Comparison of ENCODE assay signal across 9 cellular contexts in the genomic region with DNA sequence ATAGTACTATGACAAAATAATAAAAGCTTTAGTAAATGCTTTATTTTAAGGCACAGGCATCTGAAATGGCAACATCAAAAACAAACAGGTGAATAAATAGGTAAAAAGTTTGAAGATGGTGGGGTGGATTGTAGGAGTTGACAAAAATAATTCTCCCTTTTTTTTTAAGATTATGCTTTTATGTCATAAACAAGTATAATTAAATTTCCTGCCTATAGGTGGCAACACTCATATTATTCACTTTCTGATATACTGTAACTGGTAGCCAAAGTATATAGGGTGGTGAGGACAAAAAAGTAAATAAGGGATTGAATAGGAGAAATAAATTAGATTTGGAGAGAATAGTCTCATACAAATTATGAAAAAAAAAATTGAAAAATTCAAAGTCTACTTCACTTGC.
DNase-seq lines count a peak whose midpoint lies in the region; ATAC-seq and TF ChIP-seq lines count a peak whose summit lies in the region.
"Had no signal": no experiment of that assay in that cellular context is flagged by ENCODE, and none has a peak within 500 bp of the region (broad histone marks: within the 10 kb centered on the region; RNA-seq: fewer than 3 reads in every experiment).

No MANE protein-coding gene starts in this region.

- H3K4me1 Mint-ChIP-seq in activated CD8-positive, alpha-beta memory T cell treated with anti-CD3 and anti-CD28 coated beads, Interleukin-2, amount 10 ng/mL, durations not matched to agents 7 days and 5 days: no peaks in the 10 kb centered on the region

- peaks cover 41% of the 10 kb centered on the region; the same call in 1 of the 2 replicates for H3K79me2 ChIP-seq in OCI-LY7 (ENCODE audit: insufficient read depth, low read depth, low read length)

- H3K27me3 ChIP-seq in GM06990 (replicated peaks; ENCODE audit: control insufficient read depth, insufficient read depth, low read length) (no peaks in the 10 kb centered on the region), prostate gland (replicated peaks; ENCODE audit: insufficient read depth) (no peaks in the 10 kb centered on the region)

- no peak overlapping the region for H3K4me3 ChIP-seq in AG09309 (ENCODE audit: control insufficient read depth, low read depth, low read length)
- H3K4me3 ChIP-seq in GM06990 (replicated peaks; ENCODE audit: low read depth, low read length): no peak overlapping the region
- H3K4me3 ChIP-seq in OCI-LY7 (ENCODE audit: low read depth, low read length, poor library complexity, severe bottlenecking): no peak overlapping the region
- H3K4me3 ChIP-seq in fibroblast of pulmonary artery (replicated peaks; ENCODE audit: low read depth, low read length): no peak overlapping the region
- H3K4me3 ChIP-seq in prostate gland: no peak overlapping the region

- no peak overlapping the region for H3K4me3 Mint-ChIP-seq in activated CD8-positive, alpha-beta memory T cell treated with anti-CD3 and anti-CD28 coated beads, Interleukin-2, amount 10 ng/mL, durations not matched to agents 7 days and 5 days

- H3K9me3 ChIP-seq in OCI-LY7 (ENCODE audit: low read length) (no peaks in the 10 kb centered on the region), prostate gland (no peaks in the 10 kb centered on the region)

- no peak for ATAC-seq in activated CD8-positive, alpha-beta memory T cell treated with anti-CD3 and anti-CD28 coated beads, Interleukin-2, amount 10 ng/mL, durations not matched to agents 7 days and 5 days
- no peak for ATAC-seq in HG03342 (IDR thresholded peaks at IDR 0.05; ENCODE audit: unreplicated experiment)

- no peaks in the 10 kb centered on the region for H3K27me3 Mint-ChIP-seq in activated CD8-positive, alpha-beta memory T cell treated with anti-CD3 and anti-CD28 coated beads, Interleukin-2, amount 10 ng/mL, durations not matched to agents 7 days and 5 days

- H3K9me3 Mint-ChIP-seq in activated CD8-positive, alpha-beta memory T cell treated with anti-CD3 and anti-CD28 coated beads, Interleukin-2, amount 10 ng/mL, durations not matched to agents 7 days and 5 days (ENCODE audit: low read depth): no peaks in the 10 kb centered on the region

- no peaks in the 10 kb centered on the region for H3K9me2 ChIP-seq in OCI-LY7 (ENCODE audit: insufficient read depth, low read length)

- POLR2A ChIA-PET in OCI-LY7 (lab: Charles Lee): no interaction called here

- H3K36me3 ChIP-seq in GM06990 (ENCODE audit: control insufficient read depth, insufficient read depth, low read length): no peaks in the 10 kb centered on the region
- H3K36me3 ChIP-seq in OCI-LY7 (ENCODE audit: insufficient read depth, low read length): peaks cover 23% of the 10 kb centered on the region
- H3K36me3 ChIP-seq in prostate gland: no peaks in the 10 kb centered on the region

- CTCF ChIA-PET in OCI-LY7 (lab: Charles Lee; ENCODE audit: unreplicated experiment): no interaction called here
- CTCF ChIA-PET in activated CD8-positive, alpha-beta memory T cell treated with anti-CD3 and anti-CD28 coated beads, Interleukin-2, amount 10 ng/mL, durations not matched to agents 7 days and 5 days (lab: Charles Lee): no interaction called here

- intact Hi-C loops in OCI-LY7 (cut with micrococcal nuclease; ENCODE audit: unreplicated experiment): no loop called here
- intact Hi-C loops in prostate gland (cut with DNase I): loop anchor here (10.0 kb wide), 1 partner anchor 711 kb away; no protein-coding TSS in a partner anchor

- DNase-seq in AG09309 (ENCODE audit: low read depth) (no peak), GM06990 (ENCODE audit: extremely low read depth, insufficient read length) (no peak), OCI-LY7 (ENCODE audit: low spot score) (peak; percentile 46), fibroblast of pulmonary artery (ENCODE audit: low read depth) (peak; percentile 31), prostate gland (ENCODE audit: low spot score) (no peak), NCI-H774 (lab: John Stamatoyannopoulos, UW) (no peak)
- no peak for DNase-seq in activated CD8-positive, alpha-beta memory T cell treated with anti-CD3 and anti-CD28 coated beads, Interleukin-2, amount 10 ng/mL, durations not matched to agents 7 days and 5 days
- DNase-seq: NCI-H1930 had no signal

- H2AFZ ChIP-seq in OCI-LY7 (ENCODE audit: low read length): no peak overlapping the region

- peak; percentile 7 for TF ChIP-seq CTCF in AG09309 (IDR thresholded peaks at IDR 0.05; ENCODE audit: control insufficient read depth, insufficient read depth, low read depth, low read length, missing control alignments)
- peak; percentile 15 for TF ChIP-seq CTCF in GM06990 (IDR thresholded peaks at IDR 0.05; ENCODE audit: insufficient read depth, low read length, poor library complexity, severe bottlenecking)
- peak; percentile 85 for TF ChIP-seq CTCF in OCI-LY7 (conservative IDR thresholded peaks at IDR 0.05; ENCODE audit: low read length)
- TF ChIP-seq CTCF in fibroblast of pulmonary artery (IDR thresholded peaks at IDR 0.05; ENCODE audit: low read length, missing control alignments): peak; percentile 31
- TF ChIP-seq CTCF in prostate gland (IDR thresholded peaks at IDR 0.05): peak in 1 of 4 experiments; percentile 11

- H3K36me3 Mint-ChIP-seq in activated CD8-positive, alpha-beta memory T cell treated with anti-CD3 and anti-CD28 coated beads, Interleukin-2, amount 10 ng/mL, durations not matched to agents 7 days and 5 days: no peaks in the 10 kb centered on the region

- H3K27ac Mint-ChIP-seq in activated CD8-positive, alpha-beta memory T cell treated with anti-CD3 and anti-CD28 coated beads, Interleukin-2, amount 10 ng/mL, durations not matched to agents 7 days and 5 days: no peak overlapping the region

- BruUV-seq in OCI-LY7 (replicated peaks; lab: Mats Ljungman, UMichigan): no TSS peak

- no peaks in the 10 kb centered on the region for H4K20me1 ChIP-seq in OCI-LY7 (ENCODE audit: insufficient read depth, low read length)

- no peak overlapping the region for H3K4me2 ChIP-seq in OCI-LY7 (ENCODE audit: low read length)

- TF ChIP-seq POLR2A in prostate gland (IDR thresholded peaks at IDR 0.05): no peak

- H3K4me1 ChIP-seq in OCI-LY7 (ENCODE audit: insufficient read depth, low read length, poor library complexity, severe bottlenecking) (peaks cover 49% of the 10 kb centered on the region), prostate gland (replicated peaks) (no peaks in the 10 kb centered on the region)

- no peak overlapping the region for H3K27ac ChIP-seq in OCI-LY7 (ENCODE audit: low read depth, low read length, poor library complexity, severe bottlenecking)
- H3K27ac ChIP-seq in prostate gland: no peak overlapping the region

Comparison
In these comparisons a context has a peak if more than half of its experiments do, and no peak if none do; other contexts are left out.
1. DNase-seq: peak in OCI-LY7 (single experiment) and fibroblast of pulmonary artery (single experiment); none in AG09309 (single experiment), GM06990 (single experiment), prostate gland (single experiment), activated CD8-positive, alpha-beta memory T cell treated with anti-CD3 and anti-CD28 coated beads, Interleukin-2, amount 10 ng/mL, durations not matched to agents 7 days and 5 days (single experiment) and NCI-H774 (single experiment).